Comparison of ENCODE assay signal across 8 cellular contexts in the genomic region with DNA sequence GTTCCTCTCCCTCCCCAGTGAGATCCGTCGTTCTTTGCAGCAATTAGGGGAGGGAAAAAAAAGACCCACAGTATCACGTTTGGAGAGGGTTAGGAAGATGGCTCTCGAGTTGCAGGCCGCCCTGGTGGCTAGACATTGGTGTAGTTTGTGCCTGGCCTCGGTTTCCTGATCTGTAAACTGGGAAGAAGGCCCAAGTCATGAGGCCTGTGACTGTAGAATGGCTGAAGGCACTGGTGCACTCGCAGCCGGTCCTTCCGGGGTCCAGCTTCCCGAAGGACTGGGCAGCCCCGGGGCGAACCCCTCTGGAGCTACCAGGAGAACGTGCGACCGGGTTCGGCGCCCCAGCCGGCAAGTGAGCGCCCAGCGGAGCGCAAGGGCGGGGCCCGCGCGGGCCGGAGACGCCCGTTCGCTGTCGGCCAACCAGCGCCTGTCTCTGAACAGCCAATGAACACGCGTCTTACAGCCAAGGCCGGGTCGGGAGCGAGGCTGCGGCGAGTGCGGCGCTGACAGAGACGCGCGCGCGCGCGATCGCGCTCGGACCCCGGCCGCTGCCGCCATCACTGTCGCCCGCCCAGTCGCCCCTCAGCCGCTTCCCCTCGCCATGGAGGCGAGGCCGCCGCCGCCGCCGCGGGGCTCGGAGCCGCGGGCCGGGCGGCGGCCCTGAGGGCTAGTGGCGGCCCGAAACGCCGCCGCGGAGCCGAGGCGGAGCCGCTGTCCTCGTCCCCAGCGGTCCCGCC. TPM values are rescaled to one million over a fixed set of nuclear protein-coding genes. Genes with fewer than 3 reads are reported as not detected.
A peak's percentile ranks its signal among the peaks of the same experiment; 100 is the strongest.
DNase-seq lines count a peak whose midpoint lies in the region; ATAC-seq and TF ChIP-seq lines count a peak whose summit lies in the region.

A gene with protein sequence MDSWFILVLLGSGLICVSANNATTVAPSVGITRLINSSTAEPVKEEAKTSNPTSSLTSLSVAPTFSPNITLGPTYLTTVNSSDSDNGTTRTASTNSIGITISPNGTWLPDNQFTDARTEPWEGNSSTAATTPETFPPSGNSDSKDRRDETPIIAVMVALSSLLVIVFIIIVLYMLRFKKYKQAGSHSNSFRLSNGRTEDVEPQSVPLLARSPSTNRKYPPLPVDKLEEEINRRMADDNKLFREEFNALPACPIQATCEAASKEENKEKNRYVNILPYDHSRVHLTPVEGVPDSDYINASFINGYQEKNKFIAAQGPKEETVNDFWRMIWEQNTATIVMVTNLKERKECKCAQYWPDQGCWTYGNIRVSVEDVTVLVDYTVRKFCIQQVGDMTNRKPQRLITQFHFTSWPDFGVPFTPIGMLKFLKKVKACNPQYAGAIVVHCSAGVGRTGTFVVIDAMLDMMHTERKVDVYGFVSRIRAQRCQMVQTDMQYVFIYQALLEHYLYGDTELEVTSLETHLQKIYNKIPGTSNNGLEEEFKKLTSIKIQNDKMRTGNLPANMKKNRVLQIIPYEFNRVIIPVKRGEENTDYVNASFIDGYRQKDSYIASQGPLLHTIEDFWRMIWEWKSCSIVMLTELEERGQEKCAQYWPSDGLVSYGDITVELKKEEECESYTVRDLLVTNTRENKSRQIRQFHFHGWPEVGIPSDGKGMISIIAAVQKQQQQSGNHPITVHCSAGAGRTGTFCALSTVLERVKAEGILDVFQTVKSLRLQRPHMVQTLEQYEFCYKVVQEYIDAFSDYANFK (plus strand): TSS at position 472 of the 737 bp plus-strand sequence. CDS start 90,797 bp downstream, outside the sequence.

- peak within 1 kb of the TSS; percentile 89 for H3K9ac ChIP-seq in PC-3 (ENCODE audit: low read length)
- H3K9ac ChIP-seq in mucosa of rectum (ENCODE audit: low read depth in 1 of 2, low read length in 2 of 2), result peak within 1 kb of the TSS; percentile 74 to 76

- peaks cover 15% of the 10 kb centered on the region for H4K20me1 ChIP-seq in PC-3 (ENCODE audit: low read length)

- H3K4me1 ChIP-seq in PC-3 (ENCODE audit: insufficient read depth, low read length) (peaks cover 40% of the 10 kb centered on the region), mucosa of rectum (ENCODE audit: control insufficient read depth in 2 of 2, insufficient read depth in 2 of 2, low read length in 2 of 2) (peaks cover 17 to 26% of the 10 kb centered on the region in 2 donors)

- H3K9me2 ChIP-seq in PC-3 (replicated peaks; ENCODE audit: low read length), result no peaks in the 10 kb centered on the region

- POLR2A ChIA-PET in PC-3 (lab: Charles Lee; ENCODE audit: unreplicated experiment), result interaction anchor here (0.7 kb wide), 1 partner anchor 119 kb away, joined by 4 read pairs; no protein-coding TSS in a partner anchor

- H3K36me3 ChIP-seq in PC-3 (ENCODE audit: low read depth, low read length) (no peaks in the 10 kb centered on the region), mucosa of rectum (ENCODE audit: control insufficient read depth in 2 of 2, insufficient read depth in 2 of 2, low read length in 2 of 2) (no peaks in the 10 kb centered on the region)

- no peaks in the 10 kb centered on the region for H3F3A ChIP-seq in PC-3 (ENCODE audit: low read length, unreplicated experiment)

- no peaks in the 10 kb centered on the region for H3K36me3 Mint-ChIP-seq in IgD-negative memory B cell

- BruUV-seq in PC-3 (replicated peaks; lab: Mats Ljungman, UMichigan), result TSS peak; percentile 98

- no peaks in the 10 kb centered on the region for H3K9me3 ChIP-seq in PC-3 (ENCODE audit: low read length)
- H3K9me3 ChIP-seq in mucosa of rectum (ENCODE audit: control insufficient read depth in 2 of 2, low read length in 2 of 2), result no peaks in the 10 kb centered on the region

- H3K4me2 ChIP-seq in PC-3 (ENCODE audit: low read length), result peak within 1 kb of the TSS; percentile 99

- H3K4me3 ChIP-seq in PC-3 (ENCODE audit: low read length), result peak within 1 kb of the TSS; percentile 99
- H3K4me3 ChIP-seq in epithelial cell of proximal tubule (ENCODE audit: low read depth, low read length), result peak within 1 kb of the TSS; percentile 97
- peak within 1 kb of the TSS; percentile 89 to 96 for H3K4me3 ChIP-seq in mucosa of rectum (ENCODE audit: low read length in 2 of 2)

- H3K4me1 Mint-ChIP-seq in IgD-negative memory B cell, result peaks cover 14 to 32% (median 30%) of the 10 kb centered on the region in 3 donors

- H3K27ac Mint-ChIP-seq in IgD-negative memory B cell, result peak within 1 kb of the TSS; percentile 82 to 97 (median 92)

- CTCF ChIA-PET in PC-3 (lab: Charles Lee), result interaction anchor here (0.7 kb wide), 1 partner anchor 127 kb away, joined by 3 read pairs; no protein-coding TSS in a partner anchor

- ATAC-seq in GM21529 (IDR thresholded peaks at IDR 0.05; ENCODE audit: unreplicated experiment), result peak; percentile 91
- peak; percentile 90 for ATAC-seq in PC-3

- DNase-seq in DMS114 treated with DMSO at 0.1 percent for 48 hours (lab: John Stamatoyannopoulos, UW; ENCODE audit: unreplicated experiment) (peak; percentile 71), PC-3 (peak; percentile 95), activated T-cell treated with anti-CD3 and anti-CD28 coated beads for 48 hours (ENCODE audit: low read depth) (peak; percentile 91), epithelial cell of proximal tubule (ENCODE audit: low read depth) (no peak)
- peak; percentile 77 to 86 for DNase-seq in stimulated activated CD8-positive, alpha-beta memory T cell treated with anti-CD3 and anti-CD28 coated beads, Interleukin-4, amount 100 ng/mL, for 4 hours (ENCODE audit: low read depth in 2 of 2, low spot score in 1 of 2)

- H3K27me3 ChIP-seq in PC-3 (ENCODE audit: low read length), result no peaks in the 10 kb centered on the region
- H3K27me3 ChIP-seq in mucosa of rectum (ENCODE audit: control insufficient read depth in 2 of 2, insufficient read depth in 2 of 2, low read length in 2 of 2), result peaks cover 11 to 15% of the 10 kb centered on the region in 2 donors

- H3K27ac ChIP-seq in PC-3 (ENCODE audit: low read length), result no peak within 1 kb of the TSS; the same call in 1 of the 2 replicates
- H3K27ac ChIP-seq in mucosa of rectum (ENCODE audit: low read depth in 2 of 2, low read length in 2 of 2), result peak within 1 kb of the TSS; percentile 32 to 57

- H3K27me3 Mint-ChIP-seq in IgD-negative memory B cell, result peaks cover 8% of the 10 kb centered on the region

- H2AFZ ChIP-seq in PC-3 (ENCODE audit: low read length), result peak within 1 kb of the TSS; percentile 82

- H3K4me3 Mint-ChIP-seq in IgD-negative memory B cell, result peak within 1 kb of the TSS; percentile 89 to 97 (median 94)

- peaks cover 45% of the 10 kb centered on the region for H3K79me2 ChIP-seq in PC-3 (ENCODE audit: low read length)

- H3K9me3 Mint-ChIP-seq in IgD-negative memory B cell, result no peaks in the 10 kb centered on the region

- TF ChIP-seq CTCF in PC-3 (conservative IDR thresholded peaks at IDR 0.05; ENCODE audit: low read depth, low read length), result no peak
- no peak for TF ChIP-seq CTCF in epithelial cell of proximal tubule (conservative IDR thresholded peaks at IDR 0.05; ENCODE audit: low read depth, low read length)

- intact Hi-C loops in PC-3 (cut with micrococcal nuclease), result loop anchor here (5.0 kb wide), 1 partner anchor 124 kb away; no protein-coding TSS in a partner anchor

RNA-seq across cellular contexts. Expression of the gene that starts here (rescaled TPM):
- 22.1 TPM for polyA plus RNA-seq in IgD-negative memory B cell
- total RNA-seq in PC-3 (2014; rRNA removed), result 33.6 and 35.0 TPM in 2 replicates
- total RNA-seq in epithelial cell of proximal tubule, result 34.8 and 40.8 TPM in 2 replicates
